ENCODE assay signal across 7 cellular contexts in genomic region chr6:157822221-157823000, GRCh38. TPM values are rescaled to one million over a fixed set of nuclear protein-coding genes. Genes with fewer than 3 reads are reported as not detected.
DNase-seq lines count a peak whose midpoint lies in the region; ATAC-seq and TF ChIP-seq lines count a peak whose summit lies in the region.

No MANE protein-coding gene starts in this region.

- peaks cover 35% of the 10 kb centered on the region for H3K79me2 ChIP-seq in mammary epithelial cell (ENCODE audit: insufficient read depth, low read length)

- WGBS in mammary epithelial cell (ENCODE audit: low coverage, missing lambda C conversion rate), result 28% methylated on average over 9 of the region's 53 CpGs

- DNase-seq in NT2/D1 (ENCODE audit: low read depth, low spot score) (no peak), mammary epithelial cell (no peak), substantia nigra (lab: John Stamatoyannopoulos, UW) (peak in 21 of 49 donors; percentile 25 to 75 (median 50)), NCI-H345 treated with DMSO at 0.1 percent for 48 hours (lab: John Stamatoyannopoulos, UW; ENCODE audit: unreplicated experiment) (no peak), NCI-H446 (lab: John Stamatoyannopoulos, UW) (no peak)

- no peaks in the 10 kb centered on the region for H3K4me1 ChIP-seq in NT2/D1 (ENCODE audit: insufficient read depth, insufficient read length)
- peaks cover 12% of the 10 kb centered on the region for H3K4me1 ChIP-seq in mammary epithelial cell (ENCODE audit: insufficient read depth, low read length)

- CTCF ChIA-PET in mammary epithelial cell (lab: Charles Lee; ENCODE audit: low non-redundant PET), result no interaction called here

- H3K9ac ChIP-seq in NT2/D1 (ENCODE audit: insufficient read length, low read depth) (peak overlapping the region; percentile 85), mammary epithelial cell (ENCODE audit: insufficient read depth, low read length) (peak overlapping the region; percentile 32)

- H3K9me3 ChIP-seq in NT2/D1 (ENCODE audit: insufficient read depth, low read length), result no peaks in the 10 kb centered on the region
- no peaks in the 10 kb centered on the region for H3K9me3 ChIP-seq in mammary epithelial cell (replicated peaks; ENCODE audit: insufficient read depth, low read length)

- in situ Hi-C loops in mammary epithelial cell (cut with MboI; ENCODE audit: low sequenced_read_pairs in 2 of 2), result no loop called here

- H3K27me3 ChIP-seq in NT2/D1 (ENCODE audit: insufficient read depth, insufficient read length) (peaks cover 6% of the 10 kb centered on the region), mammary epithelial cell (ENCODE audit: insufficient read depth, low read length) (no peaks in the 10 kb centered on the region), layer of hippocampus (ENCODE audit: control insufficient read depth, insufficient read depth, low read length) (no peaks in the 10 kb centered on the region)

- intact Hi-C loops in mammary epithelial cell (cut with micrococcal nuclease), result no loop called here

- peak overlapping the region; percentile 91 for H2AFZ ChIP-seq in mammary epithelial cell (ENCODE audit: low read depth, low read length)

- peak overlapping the region; percentile 40 for H3K27ac ChIP-seq in mammary epithelial cell (ENCODE audit: insufficient read depth, low read depth, low read length)
- peak overlapping the region; percentile 75 for H3K27ac ChIP-seq in layer of hippocampus (ENCODE audit: low read depth, low read length)
- H3K27ac ChIP-seq in substantia nigra (ENCODE audit: low read depth, low read length, poor library complexity, severe bottlenecking), result peak overlapping the region; percentile 79

- ATAC-seq in GM19468 (IDR thresholded peaks at IDR 0.05; ENCODE audit: extremely low read depth, unreplicated experiment), result peak; percentile 10

- no peaks in the 10 kb centered on the region for H4K20me1 ChIP-seq in mammary epithelial cell (ENCODE audit: insufficient read depth, low read length)

- TSS peak; percentile 7 for BruUV-seq in mammary epithelial cell (replicated peaks; lab: Mats Ljungman, UMichigan)

- dilution Hi-C loops in mammary epithelial cell (cut with HindIII; ENCODE audit: low sequenced_read_pairs), result no loop called here

- peak in 1 of 2 donors; percentile 2 for TF ChIP-seq CTCF in mammary epithelial cell (conservative IDR thresholded peaks at IDR 0.05 in 1 of 2, IDR thresholded peaks at IDR 0.05 in 1 of 2; ENCODE audit: extremely low read depth in 1 of 2, insufficient read depth in 1 of 2, low read depth in 1 of 2, low read length in 2 of 2)

- H3K4me3 ChIP-seq in NT2/D1 (ENCODE audit: insufficient read length, low read depth) (peak overlapping the region; percentile 43), mammary epithelial cell (replicated peaks in 1 of 3; ENCODE audit: insufficient read depth in 1 of 3, low read depth in 2 of 3, low read length in 3 of 3) (peak overlapping the region; percentile 29 to 95 (median 81))

- H3K36me3 ChIP-seq in NT2/D1 (ENCODE audit: insufficient read depth, insufficient read length, low read length) (no peaks in the 10 kb centered on the region), mammary epithelial cell (ENCODE audit: insufficient read depth, low read length) (no peaks in the 10 kb centered on the region)

- peak overlapping the region; percentile 75 for H3K4me2 ChIP-seq in mammary epithelial cell (ENCODE audit: insufficient read depth, low read depth, low read length)

RNA-seq across cellular contexts. Expression of gene SNX9, which starts 0.6 kb away (rescaled TPM):
- total RNA-seq in mammary epithelial cell, result 10 to 100 TPM; 31.5 to 59.0 TPM
- polyA plus RNA-seq in mammary epithelial cell, result 42.5 TPM
- 24.8 TPM for polyA minus RNA-seq in mammary epithelial cell
